Comparison of ENCODE assay signal across 1 cellular context in the genomic region with DNA sequence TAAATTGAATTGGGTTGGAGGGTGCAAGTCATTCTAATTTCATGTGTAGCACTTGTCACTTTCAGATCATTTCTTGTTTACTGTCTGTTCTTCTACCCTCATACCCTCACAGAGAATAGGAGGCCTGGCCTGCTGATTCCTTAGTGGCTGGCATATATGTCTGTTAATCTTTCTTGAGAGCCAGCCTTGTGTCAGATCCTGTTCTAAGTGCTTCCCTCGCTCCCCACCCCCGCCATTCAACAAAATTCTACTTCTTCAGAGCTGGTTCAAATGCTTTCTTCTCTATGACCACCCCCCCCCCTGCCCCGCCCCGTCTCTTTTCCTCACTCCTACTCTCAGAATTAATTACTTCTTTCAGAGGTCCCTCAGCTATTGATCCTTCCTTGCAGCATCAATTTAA.
TF ChIP-seq lines count a peak whose summit lies in the region.

No MANE protein-coding gene starts in this region.

TF ChIP-seq in K562, 482 proteins besides CTCF, POLR2A, EP300 and RAD21:
- TF ChIP-seq, protein P1, sequence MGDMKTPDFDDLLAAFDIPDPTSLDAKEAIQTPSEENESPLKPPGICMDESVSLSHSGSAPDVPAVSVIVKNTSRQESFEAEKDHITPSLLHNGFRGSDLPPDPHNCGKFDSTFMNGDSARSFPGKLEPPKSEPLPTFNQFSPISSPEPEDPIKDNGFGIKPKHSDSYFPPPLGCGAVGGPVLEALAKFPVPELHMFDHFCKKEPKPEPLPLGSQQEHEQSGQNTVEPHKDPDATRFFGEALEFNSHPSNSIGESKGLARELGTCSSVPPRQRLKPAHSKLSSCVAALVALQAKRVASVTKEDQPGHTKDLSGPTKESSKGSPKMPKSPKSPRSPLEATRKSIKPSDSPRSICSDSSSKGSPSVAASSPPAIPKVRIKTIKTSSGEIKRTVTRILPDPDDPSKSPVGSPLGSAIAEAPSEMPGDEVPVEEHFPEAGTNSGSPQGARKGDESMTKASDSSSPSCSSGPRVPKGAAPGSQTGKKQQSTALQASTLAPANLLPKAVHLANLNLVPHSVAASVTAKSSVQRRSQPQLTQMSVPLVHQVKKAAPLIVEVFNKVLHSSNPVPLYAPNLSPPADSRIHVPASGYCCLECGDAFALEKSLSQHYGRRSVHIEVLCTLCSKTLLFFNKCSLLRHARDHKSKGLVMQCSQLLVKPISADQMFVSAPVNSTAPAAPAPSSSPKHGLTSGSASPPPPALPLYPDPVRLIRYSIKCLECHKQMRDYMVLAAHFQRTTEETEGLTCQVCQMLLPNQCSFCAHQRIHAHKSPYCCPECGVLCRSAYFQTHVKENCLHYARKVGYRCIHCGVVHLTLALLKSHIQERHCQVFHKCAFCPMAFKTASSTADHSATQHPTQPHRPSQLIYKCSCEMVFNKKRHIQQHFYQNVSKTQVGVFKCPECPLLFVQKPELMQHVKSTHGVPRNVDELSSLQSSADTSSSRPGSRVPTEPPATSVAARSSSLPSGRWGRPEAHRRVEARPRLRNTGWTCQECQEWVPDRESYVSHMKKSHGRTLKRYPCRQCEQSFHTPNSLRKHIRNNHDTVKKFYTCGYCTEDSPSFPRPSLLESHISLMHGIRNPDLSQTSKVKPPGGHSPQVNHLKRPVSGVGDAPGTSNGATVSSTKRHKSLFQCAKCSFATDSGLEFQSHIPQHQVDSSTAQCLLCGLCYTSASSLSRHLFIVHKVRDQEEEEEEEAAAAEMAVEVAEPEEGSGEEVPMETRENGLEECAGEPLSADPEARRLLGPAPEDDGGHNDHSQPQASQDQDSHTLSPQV (IDR thresholded peaks at IDR 0.05), result peak; percentile 13; the same call in 1 of the 2 replicates
- TF ChIP-seq ZNF324 (CRISPR knock-in tag; IDR thresholded peaks at IDR 0.05) (no peak), EGR1 (conservative IDR thresholded peaks at IDR 0.05) (peak; percentile 34), ARNT (IDR thresholded peaks at IDR 0.05) (0 out of 4 replicates have a peak, but pooled peaks of 1 of the 2 experiments have one; percentile 13), RBFOX2 (IDR thresholded peaks at IDR 0.05; ENCODE audit: low read depth, low read length) (0 out of 2 replicates have a peak, but pooled peaks have one; percentile 30)
- TF ChIP-seq, protein P2, sequence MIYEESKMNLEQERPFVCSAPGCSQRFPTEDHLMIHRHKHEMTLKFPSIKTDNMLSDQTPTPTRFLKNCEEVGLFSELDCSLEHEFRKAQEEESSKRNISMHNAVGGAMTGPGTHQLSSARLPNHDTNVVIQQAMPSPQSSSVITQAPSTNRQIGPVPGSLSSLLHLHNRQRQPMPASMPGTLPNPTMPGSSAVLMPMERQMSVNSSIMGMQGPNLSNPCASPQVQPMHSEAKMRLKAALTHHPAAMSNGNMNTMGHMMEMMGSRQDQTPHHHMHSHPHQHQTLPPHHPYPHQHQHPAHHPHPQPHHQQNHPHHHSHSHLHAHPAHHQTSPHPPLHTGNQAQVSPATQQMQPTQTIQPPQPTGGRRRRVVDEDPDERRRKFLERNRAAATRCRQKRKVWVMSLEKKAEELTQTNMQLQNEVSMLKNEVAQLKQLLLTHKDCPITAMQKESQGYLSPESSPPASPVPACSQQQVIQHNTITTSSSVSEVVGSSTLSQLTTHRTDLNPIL (CRISPR knock-in tag; IDR thresholded peaks at IDR 0.05), result no peak
- TF ChIP-seq, protein P3, sequence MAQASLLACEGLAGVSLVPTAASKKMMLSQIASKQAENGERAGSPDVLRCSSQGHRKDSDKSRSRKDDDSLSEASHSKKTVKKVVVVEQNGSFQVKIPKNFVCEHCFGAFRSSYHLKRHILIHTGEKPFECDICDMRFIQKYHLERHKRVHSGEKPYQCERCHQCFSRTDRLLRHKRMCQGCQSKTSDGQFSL (CRISPR knock-in tag; IDR thresholded peaks at IDR 0.05), result no peak; the same call in 1 of the 2 replicates
- TF ChIP-seq, protein P3 (tag; IDR thresholded peaks at IDR 0.05), result no peak
- TF ChIP-seq, protein P4, sequence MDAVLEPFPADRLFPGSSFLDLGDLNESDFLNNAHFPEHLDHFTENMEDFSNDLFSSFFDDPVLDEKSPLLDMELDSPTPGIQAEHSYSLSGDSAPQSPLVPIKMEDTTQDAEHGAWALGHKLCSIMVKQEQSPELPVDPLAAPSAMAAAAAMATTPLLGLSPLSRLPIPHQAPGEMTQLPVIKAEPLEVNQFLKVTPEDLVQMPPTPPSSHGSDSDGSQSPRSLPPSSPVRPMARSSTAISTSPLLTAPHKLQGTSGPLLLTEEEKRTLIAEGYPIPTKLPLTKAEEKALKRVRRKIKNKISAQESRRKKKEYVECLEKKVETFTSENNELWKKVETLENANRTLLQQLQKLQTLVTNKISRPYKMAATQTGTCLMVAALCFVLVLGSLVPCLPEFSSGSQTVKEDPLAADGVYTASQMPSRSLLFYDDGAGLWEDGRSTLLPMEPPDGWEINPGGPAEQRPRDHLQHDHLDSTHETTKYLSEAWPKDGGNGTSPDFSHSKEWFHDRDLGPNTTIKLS (IDR thresholded peaks at IDR 0.05; ENCODE audit: borderline replicate concordance, low read depth), result 0 out of 2 replicates have a peak, but pooled peaks have one; percentile 9
